ENCODE assay signal across 1 cellular context in genomic region chr9:33403941-33404781, GRCh38.
TF ChIP-seq lines count a peak whose summit lies in the region.

No MANE protein-coding gene starts in this region.

TF ChIP-seq in WTC11, 78 proteins besides CTCF, POLR2A, EP300 and RAD21 (continued from another document):
- TF ChIP-seq ATF2 (CRISPR knock-in tag; IDR thresholded peaks at IDR 0.05; ENCODE audit: borderline replicate concordance, low read depth) (no peak), GTF2I (CRISPR knock-in tag; conservative IDR thresholded peaks at IDR 0.05) (no peak), ZNF512 (CRISPR knock-in tag; IDR thresholded peaks at IDR 0.05; ENCODE audit: borderline replicate concordance) (no peak), HMGA2 (CRISPR knock-in tag; IDR thresholded peaks at IDR 0.05) (no peak), GRHL2 (CRISPR knock-in tag; IDR thresholded peaks at IDR 0.05; ENCODE audit: insufficient replicate concordance, severe bottlenecking) (no peak), IRF1 (CRISPR knock-in tag; IDR thresholded peaks at IDR 0.05) (no peak), ELF4 (CRISPR knock-in tag; IDR thresholded peaks at IDR 0.05; ENCODE audit: low read depth) (no peak), AR (CRISPR knock-in tag; IDR thresholded peaks at IDR 0.05) (no peak), PRDM15 (CRISPR knock-in tag; IDR thresholded peaks at IDR 0.05) (no peak)
